ENCODE assay signal across 21 cellular contexts in the genomic region with DNA sequence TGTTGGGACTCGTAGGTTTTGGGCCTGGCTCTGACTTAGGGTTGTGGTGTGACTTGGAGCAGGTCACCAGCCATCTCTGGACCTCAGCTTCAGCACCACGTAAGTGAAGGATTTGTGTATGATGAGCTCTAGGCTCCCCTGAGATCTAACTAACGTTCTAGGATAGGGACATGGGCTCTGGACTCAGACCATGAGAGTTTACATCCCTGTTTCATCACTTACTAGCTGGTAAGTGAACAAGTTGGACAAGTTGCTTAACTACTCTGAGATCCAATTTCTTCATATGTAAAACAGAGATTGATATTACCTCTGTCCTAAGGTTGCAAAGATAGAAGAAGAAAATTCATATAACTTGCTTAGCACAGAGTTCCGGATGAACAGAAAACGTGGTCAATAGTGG. TPM values are rescaled to one million over a fixed set of nuclear protein-coding genes. Genes with fewer than 3 reads are reported as not detected.
DNase-seq lines count a peak whose midpoint lies in the region; ATAC-seq and TF ChIP-seq lines count a peak whose summit lies in the region.
"Had no signal": no experiment of that assay in that cellular context is flagged by ENCODE, and none has a peak within 500 bp of the region (broad histone marks: within the 10 kb centered on the region; RNA-seq: fewer than 3 reads in every experiment).

No MANE protein-coding gene starts in this region.

- H3K4me2 ChIP-seq in IMR-90 (ENCODE audit: low read depth, low read length), result no peak overlapping the region
- H3K4me2 ChIP-seq in mesenchymal stem cell (ENCODE audit: low read length, poor library complexity, severe bottlenecking), result no peak overlapping the region
- H3K4me2 ChIP-seq: BLaER1 had no signal

- intact Hi-C loops in IMR-90 (cut with micrococcal nuclease), result no loop called here

- H3K18ac ChIP-seq in IMR-90 (ENCODE audit: low read depth, low read length) (peak overlapping the region; percentile 18; the same call in 1 of the 2 replicates), mesenchymal stem cell (ENCODE audit: low read depth in 1 of 2, low read length in 2 of 2) (no peak overlapping the region)

- H3K4me1 ChIP-seq in ACC112 (ENCODE audit: control insufficient read depth, insufficient read depth, low read length, unreplicated experiment) (peaks cover 33% of the 10 kb centered on the region), IMR-90 (ENCODE audit: control insufficient read depth, insufficient read depth, low read length) (peaks cover 14% of the 10 kb centered on the region), mesenchymal stem cell (ENCODE audit: control insufficient read depth, insufficient read depth, low read depth, low read length) (peaks cover 5% of the 10 kb centered on the region)

- DNase-seq in IMR-90 (peak; percentile 20), epithelial cell of esophagus (ENCODE audit: low read depth) (peak; percentile 42), mesenchymal stem cell (no peak), glomerular visceral epithelial cell (ENCODE audit: extremely low spot score) (no peak)
- no peak for DNase-seq in effector CD4-positive, alpha-beta T cell
- DNase-seq: DMS79, GOT3, KG1, NCI-H1417, NCI-H187 treated with DMSO at 0.1 percent for 48 hours, NCI-H2227 treated with DMSO at 0.1 percent for 48 hours, NCI-H524, NCI-H82, RPMI8226, SHP77 treated with DMSO at 0.1 percent for 48 hours had no signal

- H3K79me1 ChIP-seq in IMR-90 (ENCODE audit: low read depth in 1 of 2, low read length in 2 of 2) (no peaks in the 10 kb centered on the region), mesenchymal stem cell (replicated peaks; ENCODE audit: low read length, poor library complexity, severe bottlenecking) (no peaks in the 10 kb centered on the region)

- H3K4me3 ChIP-seq in ACC112 (ENCODE audit: low read depth, low read length) (no peak overlapping the region), IMR-90 (ENCODE audit: insufficient read depth, low read depth, low read length) (no peak overlapping the region), epithelial cell of esophagus (ENCODE audit: low read length) (no peak overlapping the region), mesenchymal stem cell (ENCODE audit: insufficient read depth in 1 of 2, low read depth in 1 of 2, low read length in 2 of 2) (no peak overlapping the region)
- H3K4me3 ChIP-seq: BLaER1 had no signal

- H3K14ac ChIP-seq in IMR-90 (replicated peaks; ENCODE audit: low read depth, low read length) (peak overlapping the region; percentile 85), mesenchymal stem cell (ENCODE audit: low read length in 2 of 2) (no peak overlapping the region)

- peak overlapping the region; percentile 76; the same call in 1 of the 2 replicates for H3K4ac ChIP-seq in IMR-90 (ENCODE audit: low read depth, low read length)
- no peak overlapping the region for H3K4ac ChIP-seq in mesenchymal stem cell (ENCODE audit: low read depth in 1 of 2, low read length in 2 of 2)

- H2BK12ac ChIP-seq in mesenchymal stem cell (ENCODE audit: low read length in 2 of 2), result no peak overlapping the region

- H2BK20ac ChIP-seq in IMR-90 (ENCODE audit: low read depth, low read length), result peak overlapping the region; percentile 86

- H3K9ac ChIP-seq in IMR-90 (ENCODE audit: low read depth, low read length), result no peak overlapping the region
- peak overlapping the region; percentile 77 for H3K9ac ChIP-seq in mesenchymal stem cell (ENCODE audit: low read length)
- H3K9ac ChIP-seq: BLaER1 had no signal

- no peaks in the 10 kb centered on the region for H4K20me1 ChIP-seq in IMR-90 (ENCODE audit: insufficient read depth, low read length)
- H4K20me1 ChIP-seq: BLaER1 had no signal

- H2BK15ac ChIP-seq in IMR-90 (ENCODE audit: low read depth, low read length) (0 out of 3 replicates have a peak overlapping the region, but pooled peaks have one; percentile 27), mesenchymal stem cell (ENCODE audit: low read depth, poor library complexity, severe bottlenecking) (no peak overlapping the region)

- no peak overlapping the region for H3K56ac ChIP-seq in IMR-90 (ENCODE audit: extremely low read depth, insufficient read depth, low read length)

- no peaks in the 10 kb centered on the region for H3K79me2 ChIP-seq in ACC112 (ENCODE audit: control insufficient read depth, insufficient read depth, low read length, unreplicated experiment)

- peaks cover 14% of the 10 kb centered on the region for H3K9me1 ChIP-seq in IMR-90 (ENCODE audit: insufficient read depth, low read length)

- dilution Hi-C loops in IMR-90 (cut with HindIII; ENCODE audit: low sequenced_read_pairs, unreplicated experiment), result no loop called here

- TF ChIP-seq CTCF in IMR-90 (conservative IDR thresholded peaks at IDR 0.05; ENCODE audit: low read depth, low read length) (no peak), epithelial cell of esophagus (IDR thresholded peaks at IDR 0.05; ENCODE audit: insufficient read depth, low read depth, low read length, missing control alignments) (no peak)

- H3K36me3 ChIP-seq in ACC112 (ENCODE audit: insufficient read depth, low read length) (no peaks in the 10 kb centered on the region), IMR-90 (ENCODE audit: control insufficient read depth, insufficient read depth, low read length) (no peaks in the 10 kb centered on the region), mesenchymal stem cell (ENCODE audit: control insufficient read depth in 1 of 2, insufficient read depth in 2 of 2, low read depth in 1 of 2, low read length in 2 of 2) (no peaks in the 10 kb centered on the region)
- H3K36me3 ChIP-seq: BLaER1 had no signal

- H3K9me3 ChIP-seq in IMR-90 (ENCODE audit: control insufficient read depth, insufficient read depth, low read length) (no peaks in the 10 kb centered on the region), mesenchymal stem cell (ENCODE audit: control insufficient read depth, low read length) (no peaks in the 10 kb centered on the region)
- H3K9me3 ChIP-seq: BLaER1 had no signal

- H2AFZ ChIP-seq in ACC112 (ENCODE audit: low read length, unreplicated experiment) (peak overlapping the region; percentile 52), IMR-90 (replicated peaks; ENCODE audit: low read length, poor library complexity) (no peak overlapping the region), mesenchymal stem cell (ENCODE audit: low read depth, low read length) (no peak overlapping the region)

- in situ Hi-C loops in IMR-90 (cut with MboI; ENCODE audit: low sequenced_read_pairs), result no loop called here

- H2BK120ac ChIP-seq in IMR-90 (ENCODE audit: low read depth, low read length), result peak overlapping the region; percentile 80; the same call in 1 of the 2 replicates
- no peak overlapping the region for H2BK120ac ChIP-seq in mesenchymal stem cell (ENCODE audit: low read depth, low read length)

- no peak overlapping the region for H2AK9ac ChIP-seq in IMR-90 (replicated peaks; ENCODE audit: low read depth, low read length, poor library complexity)

- 67% methylated on average over 1 of the region's 5 CpGs; no CpG with 5 or more reads in 1 of the 2 experiments for WGBS in IMR-90 (ENCODE audit: extremely low coverage in 2 of 2, insufficient read length in 1 of 2), 2 experiments
- 92% methylated on average over 2 of the region's 5 CpGs for WGBS in mesenchymal stem cell

- H3K27me3 ChIP-seq in ACC112 (ENCODE audit: insufficient read depth, low read length) (no peaks in the 10 kb centered on the region), IMR-90 (ENCODE audit: control insufficient read depth, insufficient read depth, low read length) (no peaks in the 10 kb centered on the region), mesenchymal stem cell (ENCODE audit: control insufficient read depth in 1 of 2, insufficient read depth in 1 of 2, low read length in 2 of 2) (no peaks in the 10 kb centered on the region)
- H3K27me3 ChIP-seq: BLaER1 had no signal

- H2BK5ac ChIP-seq in IMR-90 (ENCODE audit: low read depth, low read length, poor library complexity, severe bottlenecking) (peak overlapping the region; percentile 7), mesenchymal stem cell (ENCODE audit: low read depth, low read length, poor library complexity, severe bottlenecking) (no peak overlapping the region)

- H3K23ac ChIP-seq in IMR-90 (ENCODE audit: low read depth, low read length), result no peak overlapping the region
- no peak overlapping the region for H3K23ac ChIP-seq in mesenchymal stem cell (ENCODE audit: low read length in 2 of 2)

- ATAC-seq in IMR-90 (ENCODE audit: low read depth), result no peak
- no peak for ATAC-seq in HG02763 (IDR thresholded peaks at IDR 0.05; ENCODE audit: unreplicated experiment)
- ATAC-seq in GM21526 (IDR thresholded peaks at IDR 0.05; ENCODE audit: low FRiP score, unreplicated experiment), result no peak
- ATAC-seq: HCT116 had no signal

- no TSS peak for BruUV-seq in IMR-90 (replicated peaks; lab: Mats Ljungman, UMichigan)

- no peak overlapping the region for H4K5ac ChIP-seq in IMR-90 (ENCODE audit: low read depth, low read length)

- CTCF ChIA-PET in IMR-90 (lab: Yijun Ruan, JAX), result no interaction called here

- TF ChIP-seq POLR2A in IMR-90 (IDR thresholded peaks at IDR 0.05; ENCODE audit: low read depth, low read length), result no peak

- no peak for TF ChIP-seq RAD21 in IMR-90 (IDR thresholded peaks at IDR 0.05; ENCODE audit: low read length)

- POLR2A ChIA-PET in IMR-90 (lab: Charles Lee; ENCODE audit: unreplicated experiment), result no interaction called here

- H4K8ac ChIP-seq in IMR-90 (ENCODE audit: low read depth in 2 of 2, low read length in 2 of 2) (peak overlapping the region in 1 of 2 experiments; percentile 45; a peak in 1 of 4 replicates), mesenchymal stem cell (ENCODE audit: low read length) (no peak overlapping the region)

- peak overlapping the region; percentile 86 for H3K27ac ChIP-seq in ACC112 (ENCODE audit: low read depth, low read length)
- no peak overlapping the region for H3K27ac ChIP-seq in IMR-90 (ENCODE audit: insufficient read depth, low read length)
- H3K27ac ChIP-seq in mesenchymal stem cell (ENCODE audit: low read length, poor library complexity, severe bottlenecking), result no peak overlapping the region
- H3K27ac ChIP-seq: 22Rv1, BLaER1 had no signal

- H2AK5ac ChIP-seq in IMR-90 (ENCODE audit: low read depth, low read length), result peak overlapping the region; percentile 77
- no peak overlapping the region for H2AK5ac ChIP-seq in mesenchymal stem cell (ENCODE audit: low read length, severe bottlenecking)

- H4K91ac ChIP-seq in IMR-90 (ENCODE audit: insufficient read depth, low read depth, low read length), result peak overlapping the region; percentile 8; the same call in 1 of the 2 replicates
- no peak overlapping the region for H4K91ac ChIP-seq in mesenchymal stem cell (ENCODE audit: low read length)

RNA-seq across cellular contexts. Expression of gene PNPLA1, which starts 20.3 kb away (rescaled TPM):
- total RNA-seq in IMR-90 (2012; rRNA removed), result not detected in 2 replicates
- not detected in 2 replicates for polyA plus RNA-seq in IMR-90 (2012; rRNA removed)
- polyA plus RNA-seq in IMR-90 (2012; cell fraction: cytosol; rRNA removed), result not detected in 2 replicates
- 0.05 TPM in 1 of 2 replicates, not detected in the other for polyA plus RNA-seq in IMR-90 (2012; cell fraction: nucleus; rRNA removed; ENCODE audit: low replicate concordance)
- polyA plus RNA-seq in mesenchymal stem cell (2013, experiment 1 of 2), result not detected
- 0.01 TPM for polyA plus RNA-seq in mesenchymal stem cell (2013, experiment 2 of 2)

RNA-seq across cellular contexts. Expression of gene BRPF3, which starts 53.0 kb away (rescaled TPM):
- total RNA-seq in IMR-90 (2012; rRNA removed), result 8.3 and 10.2 TPM in 2 replicates
- polyA plus RNA-seq in IMR-90 (2012; rRNA removed), result 17.2 and 18.1 TPM in 2 replicates
- polyA plus RNA-seq in IMR-90 (2012; cell fraction: cytosol; rRNA removed), result 11.4 and 14.6 TPM in 2 replicates
- 27.0 and 32.8 TPM in 2 replicates for polyA plus RNA-seq in IMR-90 (2012; cell fraction: nucleus; rRNA removed; ENCODE audit: low replicate concordance)
- 27.4 TPM for polyA plus RNA-seq in mesenchymal stem cell (2013, experiment 1 of 2)
- 25.6 TPM for polyA plus RNA-seq in mesenchymal stem cell (2013, experiment 2 of 2)

Comparison
In these comparisons a context has a peak if more than half of its experiments do, and no peak if none do; other contexts are left out.
1. DNase-seq: peak in IMR-90 (single experiment) and epithelial cell of esophagus (single experiment); none in mesenchymal stem cell (single experiment), glomerular visceral epithelial cell (single experiment) and effector CD4-positive, alpha-beta T cell (single experiment).